In the genomic region with DNA sequence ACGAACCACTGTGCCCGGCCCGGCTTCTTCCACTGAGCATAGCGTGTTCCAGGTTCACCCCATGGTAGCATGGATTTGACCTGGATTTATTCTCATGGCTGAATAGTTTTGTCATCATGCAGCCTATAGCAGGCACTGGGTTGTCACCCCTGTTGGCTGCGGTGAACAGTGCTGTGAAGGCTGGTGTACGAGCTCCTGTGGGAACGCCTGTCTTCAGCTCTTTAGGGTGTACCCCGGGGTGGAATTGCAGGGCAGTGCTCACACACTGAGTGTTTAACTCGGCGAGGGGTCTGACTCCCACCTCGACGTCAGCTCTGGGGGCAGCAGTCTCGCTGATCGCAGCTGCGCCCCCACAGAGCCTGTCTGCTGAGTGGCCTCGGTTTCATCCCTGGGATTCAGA, we compare ENCODE assay signal across 23 cellular contexts.
"Had no signal": no experiment of that assay in that cellular context is flagged by ENCODE, and none has a peak within 500 bp of the region (broad histone marks: within the 10 kb centered on the region; RNA-seq: fewer than 3 reads in every experiment).

No MANE protein-coding gene starts in this region.

- H3K27ac ChIP-seq: colonic mucosa, coronary artery, epithelial cell of prostate, esophagus muscularis mucosa, esophagus squamous epithelium, foreskin keratinocyte, gastrocnemius medialis, gastroesophageal sphincter, heart left ventricle, heart right ventricle had no signal

- H3K27me3 ChIP-seq: colonic mucosa, dorsolateral prefrontal cortex, foreskin keratinocyte, gastrocnemius medialis, heart left ventricle, heart right ventricle had no signal

- H3K4me1 ChIP-seq: colonic mucosa, esophagus muscularis mucosa, esophagus squamous epithelium, foreskin keratinocyte, gastrocnemius medialis, gastroesophageal sphincter, heart left ventricle, heart right ventricle had no signal

- H3K36me3 ChIP-seq: colonic mucosa, gastrocnemius medialis, heart right ventricle had no signal

- ATAC-seq: effector memory CD8-positive, alpha-beta T cell; esophagus mucosa; foreskin keratinocyte; gastrocnemius medialis; gastroesophageal sphincter; heart left ventricle; heart right ventricle had no signal

- H3K9me3 ChIP-seq: colonic mucosa, esophagus muscularis mucosa, esophagus squamous epithelium, gastrocnemius medialis, gastroesophageal sphincter, heart left ventricle, heart right ventricle had no signal

- H3K4me3 ChIP-seq: colonic mucosa, coronary artery, dorsolateral prefrontal cortex, esophagus muscularis mucosa, esophagus squamous epithelium, gastrocnemius medialis, gastroesophageal sphincter, heart left ventricle, heart right ventricle had no signal

- DNase-seq: colonic mucosa; cortex of kidney; dermis blood vessel endothelial cell; dorsolateral prefrontal cortex; effector CD4-positive, alpha-beta T cell; effector CD8-positive, alpha-beta T cell; effector memory CD4-positive, alpha-beta T cell; effector memory CD8-positive, alpha-beta T cell; endodermal cell; erythroblast; esophagus squamous epithelium; foreskin fibroblast; foreskin keratinocyte; foreskin melanocyte; gastrocnemius medialis; glutamatergic neuron; heart left ventricle; heart right ventricle had no signal
